Comparison of ENCODE assay signal across 1 cellular context in the genomic region with DNA sequence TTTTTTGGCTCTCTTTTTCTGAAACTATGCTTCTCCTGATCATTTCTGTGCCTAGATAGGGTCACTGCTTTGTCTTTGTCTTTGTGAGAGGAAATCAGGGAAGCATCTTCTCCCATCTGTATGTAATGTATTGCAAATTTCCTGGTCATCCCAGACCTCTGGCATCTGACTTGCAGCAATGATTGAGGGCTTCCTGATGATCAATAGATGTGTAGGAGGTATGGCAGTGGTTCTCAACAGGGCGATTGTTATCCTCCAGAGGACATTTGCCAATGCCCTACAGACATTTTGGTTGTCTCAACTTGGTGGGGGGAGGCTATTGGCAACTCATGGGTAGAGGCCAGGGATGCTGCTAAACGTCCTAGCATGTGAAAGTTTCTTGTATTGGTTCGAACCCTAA.
TF ChIP-seq lines count a peak whose summit lies in the region.

No MANE protein-coding gene starts in this region.

TF ChIP-seq in K562, 482 proteins besides CTCF, POLR2A, EP300 and RAD21 (continued from another document):
- TF ChIP-seq SMARCC2 (IDR thresholded peaks at IDR 0.05; ENCODE audit: low read depth) (no peak), SIRT6 (IDR thresholded peaks at IDR 0.05; ENCODE audit: low read depth, low read length) (no peak)
- TF ChIP-seq, protein P1, sequence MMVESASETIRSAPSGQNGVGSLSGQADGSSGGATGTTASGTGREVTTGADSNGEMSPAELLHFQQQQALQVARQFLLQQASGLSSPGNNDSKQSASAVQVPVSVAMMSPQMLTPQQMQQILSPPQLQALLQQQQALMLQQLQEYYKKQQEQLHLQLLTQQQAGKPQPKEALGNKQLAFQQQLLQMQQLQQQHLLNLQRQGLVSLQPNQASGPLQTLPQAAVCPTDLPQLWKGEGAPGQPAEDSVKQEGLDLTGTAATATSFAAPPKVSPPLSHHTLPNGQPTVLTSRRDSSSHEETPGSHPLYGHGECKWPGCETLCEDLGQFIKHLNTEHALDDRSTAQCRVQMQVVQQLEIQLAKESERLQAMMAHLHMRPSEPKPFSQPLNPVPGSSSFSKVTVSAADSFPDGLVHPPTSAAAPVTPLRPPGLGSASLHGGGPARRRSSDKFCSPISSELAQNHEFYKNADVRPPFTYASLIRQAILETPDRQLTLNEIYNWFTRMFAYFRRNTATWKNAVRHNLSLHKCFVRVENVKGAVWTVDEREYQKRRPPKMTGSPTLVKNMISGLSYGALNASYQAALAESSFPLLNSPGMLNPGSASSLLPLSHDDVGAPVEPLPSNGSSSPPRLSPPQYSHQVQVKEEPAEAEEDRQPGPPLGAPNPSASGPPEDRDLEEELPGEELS (CRISPR knock-in tag; IDR thresholded peaks at IDR 0.05; ENCODE audit: borderline replicate concordance): no peak
